Comparison of ENCODE assay signal across 26 cellular contexts in the genomic region with DNA sequence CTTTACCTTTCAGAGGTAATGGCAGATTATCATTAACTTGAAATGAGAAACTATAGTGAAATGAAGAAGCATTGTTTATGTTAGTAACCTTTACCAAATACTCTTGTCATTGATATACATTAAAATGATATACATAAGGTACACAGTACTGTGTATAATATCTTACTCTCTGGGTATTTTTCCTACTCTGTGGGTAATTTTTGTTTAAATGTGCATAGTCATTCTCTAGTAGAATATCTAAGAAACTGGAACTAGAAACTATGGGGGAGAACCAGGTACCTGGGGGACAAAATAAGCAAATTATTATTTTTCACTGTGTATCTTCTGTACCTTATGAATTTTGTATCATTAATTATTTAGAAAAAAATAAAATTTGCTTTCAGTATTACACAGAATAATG.
"Had no signal": no experiment of that assay in that cellular context is flagged by ENCODE, and none has a peak within 500 bp of the region (broad histone marks: within the 10 kb centered on the region; RNA-seq: fewer than 3 reads in every experiment).

No MANE protein-coding gene starts in this region.

- H3K4me3 Mint-ChIP-seq: activated CD8-positive, alpha-beta T cell treated with anti-CD3 and anti-CD28 coated beads, Interleukin-2, amount 10 ng/mL, durations not matched to agents 7 days and 5 days; activated naive CD4-positive, alpha-beta T cell treated with anti-CD3 and anti-CD28 coated beads, Interleukin-2, amount 10 ng/mL, durations not matched to agents 7 days and 5 days; activated T-helper 1 cell treated with anti-CD3 and anti-CD28 coated beads, Interleukin-12 subunit alpha, Interleukin-12 subunit beta, Interleukin-2, Interleukin-4 antibody, amounts not matched to agents 30 ng/mL and 10 ng/mL and 1 ng/mL, durations not matched to agents 14 hours and 24 hours and 36 hours; IgD-negative memory B cell had no signal

- H3K4me1 ChIP-seq: body of pancreas had no signal

- H3K27ac ChIP-seq: ascending aorta, body of pancreas, KMS-11 had no signal

- H3K27me3 Mint-ChIP-seq: activated naive CD4-positive, alpha-beta T cell treated with anti-CD3 and anti-CD28 coated beads, Interleukin-2, amount 10 ng/mL, durations not matched to agents 7 days and 5 days; IgD-negative memory B cell had no signal

- FAIRE-seq: bronchial epithelial cell, RCC 7860 had no signal

- H3K4me3 ChIP-seq: ascending aorta, body of pancreas had no signal

- ATAC-seq: activated CD4-positive, CD25-positive, alpha-beta regulatory T cell treated with anti-CD3 and anti-CD28 coated beads, Interleukin-2, amount 50 U/mL, for 24 hours; activated CD8-positive, alpha-beta T cell treated with anti-CD3 and anti-CD28 coated beads, Interleukin-2, amount 10 ng/mL, durations not matched to agents 7 days and 5 days; body of pancreas; PC-3 had no signal

- H3K27ac Mint-ChIP-seq: activated CD8-positive, alpha-beta T cell treated with anti-CD3 and anti-CD28 coated beads, Interleukin-2, amount 10 ng/mL, durations not matched to agents 7 days and 5 days; activated naive CD4-positive, alpha-beta T cell treated with anti-CD3 and anti-CD28 coated beads, Interleukin-2, amount 10 ng/mL, durations not matched to agents 7 days and 5 days had no signal

- DNase-seq: activated CD4-positive, alpha-beta T cell treated with anti-CD3 and anti-CD28 coated beads for 4 hours; activated CD4-positive, alpha-beta T cell treated with anti-CD3 and anti-CD28 coated beads, Interleukin-2, amount 50 U/mL, for 4 hours; activated CD8-positive, alpha-beta memory T cell treated with anti-CD3 and anti-CD28 coated beads, Interleukin-2, amount 50 U/mL, for 48 hours; activated CD8-positive, alpha-beta T cell treated with anti-CD3 and anti-CD28 coated beads, Interleukin-2, amount 10 ng/mL, durations not matched to agents 7 days and 5 days; activated effector memory CD4-positive, alpha-beta T cell treated with anti-CD3 and anti-CD28 coated beads, Interleukin-2, amount 50 U/mL, for 16 hours; activated naive CD4-positive, alpha-beta T cell treated with anti-CD3 and anti-CD28 coated beads, Interleukin-2, amount 10 ng/mL, durations not matched to agents 7 days and 5 days; activated T-cell treated with anti-CD3 and anti-CD28 coated beads, Interleukin-2, amount 50 U/mL, for 1 hour; amniotic stem cell; body of pancreas; central memory CD4-positive, alpha-beta T cell; MM.1S; NCI-H1105; NCI-H1436; NCI-H1694 treated with DMSO at 0.1 percent for 48 hours; NCI-H2029 treated with DMSO at 0.1 percent for 48 hours; NCI-H446; NCI-H524; PC-3; SHP77 treated with DMSO at 0.1 percent for 48 hours had no signal

- H3K9me3 ChIP-seq: ascending aorta, body of pancreas had no signal

- H3K9me3 Mint-ChIP-seq: activated naive CD4-positive, alpha-beta T cell treated with anti-CD3 and anti-CD28 coated beads, Interleukin-2, amount 10 ng/mL, durations not matched to agents 7 days and 5 days; activated T-helper 1 cell treated with anti-CD3 and anti-CD28 coated beads, Interleukin-12 subunit alpha, Interleukin-12 subunit beta, Interleukin-2, Interleukin-4 antibody, amounts not matched to agents 30 ng/mL and 10 ng/mL and 1 ng/mL, durations not matched to agents 14 hours and 24 hours and 36 hours; IgD-negative memory B cell had no signal

- H3K27me3 ChIP-seq: ascending aorta, body of pancreas had no signal
